9 cellular contexts compared by ENCODE assay signal in the genomic region with DNA sequence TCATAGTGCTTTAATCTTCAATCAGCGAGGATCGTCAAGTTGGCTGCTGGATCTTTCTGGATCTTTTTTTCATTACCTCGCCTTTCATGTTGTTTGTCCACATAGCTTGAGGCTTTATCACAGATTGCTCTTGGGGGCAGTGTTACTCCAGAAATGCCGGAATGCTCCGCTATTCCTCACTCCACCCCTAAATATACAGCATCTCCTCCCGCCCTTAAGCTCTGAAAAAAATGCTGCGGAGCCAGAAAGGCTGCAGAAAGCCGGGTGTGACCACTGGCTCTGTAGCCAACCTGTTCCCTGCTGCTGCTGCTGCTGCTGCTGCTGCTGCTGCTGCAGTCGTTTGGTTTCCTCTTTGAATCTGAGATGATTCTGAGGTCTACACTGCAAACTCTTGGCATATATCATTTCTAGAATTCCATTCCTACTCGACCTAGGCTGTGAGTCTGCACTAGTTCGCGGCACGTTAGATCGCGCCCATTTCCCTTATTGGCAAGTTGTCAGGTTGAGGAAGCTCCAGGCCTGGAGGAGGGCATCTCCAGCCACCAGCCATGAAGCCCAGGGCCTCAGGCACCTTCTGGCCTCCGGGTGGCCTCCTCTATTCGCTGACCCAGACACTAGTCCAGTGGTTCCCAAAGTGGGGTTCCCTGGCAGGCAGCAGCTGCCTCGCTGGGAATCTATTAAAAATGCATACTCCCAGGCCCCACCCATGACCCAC. TPM values are rescaled to one million over a fixed set of nuclear protein-coding genes. Genes with fewer than 3 reads are reported as not detected.
DNase-seq lines count a peak whose midpoint lies in the region; ATAC-seq and TF ChIP-seq lines count a peak whose summit lies in the region.
"Had no signal": no experiment of that assay in that cellular context is flagged by ENCODE, and none has a peak within 500 bp of the region (broad histone marks: within the 10 kb centered on the region; RNA-seq: fewer than 3 reads in every experiment).

No MANE protein-coding gene starts in this region.

- peak overlapping the region; percentile 65 for H2AFZ ChIP-seq in MM.1S (ENCODE audit: low read length)
- H2AFZ ChIP-seq in SK-N-SH (ENCODE audit: low read depth): no peak overlapping the region

- no peaks in the 10 kb centered on the region; the same call in 1 of the 2 replicates for H3F3A ChIP-seq in MM.1S (ENCODE audit: insufficient read depth, low read length)
- H3F3A ChIP-seq in SK-N-SH (replicated peaks; ENCODE audit: insufficient read depth): no peaks in the 10 kb centered on the region

- ATAC-seq in GM21447 (IDR thresholded peaks at IDR 0.05; ENCODE audit: unreplicated experiment): peak; percentile 66
- peak; percentile 94 to 98 for ATAC-seq in upper lobe of left lung (ENCODE audit: low FRiP score in 2 of 2)

- H3K4me1 ChIP-seq in MM.1S (ENCODE audit: low read length) (peaks cover 9% of the 10 kb centered on the region), SK-N-SH (ENCODE audit: control insufficient read depth in 1 of 2, insufficient read depth in 2 of 2, low read depth in 1 of 2, low read length in 1 of 2) (peaks cover 0 to 3% of the 10 kb centered on the region in 2 experiments; a peak in 1 of 4 replicates), upper lobe of left lung (peaks cover 4 to 5% (median 5%) of the 10 kb centered on the region in 4 donors)

- H3K27me3 ChIP-seq in MM.1S (replicated peaks; ENCODE audit: insufficient read depth, low read length) (no peaks in the 10 kb centered on the region), SK-N-SH (ENCODE audit: insufficient read depth) (0 out of 2 replicates have a peak, but pooled peaks cover 6% of the 10 kb centered on the region), upper lobe of left lung (no peaks in the 10 kb centered on the region)

- TF ChIP-seq EP300 in SK-N-SH (IDR thresholded peaks at IDR 0.05; ENCODE audit: borderline replicate concordance in 1 of 2, low read depth in 1 of 2, low read length in 1 of 2) (peak in 1 of 2 experiments; percentile 44; a peak in 1 of 4 replicates), upper lobe of left lung (IDR thresholded peaks at IDR 0.05) (no peak)

- POLR2A ChIA-PET in SK-N-SH (lab: Yijun Ruan, JAX): interaction anchor here (0.8 kb wide), 1 partner anchor 106 kb away, joined by 3 read pairs; no protein-coding TSS in a partner anchor

- H3K36me3 Mint-ChIP-seq in activated naive CD8-positive, alpha-beta T cell treated with anti-CD3 and anti-CD28 coated beads for 36 hours: no peaks in the 10 kb centered on the region
- no peaks in the 10 kb centered on the region for H3K36me3 Mint-ChIP-seq in glutamatergic neuron (ENCODE audit: unreplicated experiment)
- H3K36me3 Mint-ChIP-seq: activated naive CD8-positive, alpha-beta T cell had no signal

- H3K9me2 ChIP-seq in MM.1S (replicated peaks; ENCODE audit: insufficient read depth, low read length) (no peaks in the 10 kb centered on the region), SK-N-SH (no peaks in the 10 kb centered on the region)

- H3K79me2 ChIP-seq in MM.1S (ENCODE audit: low read length) (no peaks in the 10 kb centered on the region), SK-N-SH (ENCODE audit: insufficient read depth) (no peaks in the 10 kb centered on the region)

- no peak overlapping the region for H3K4me3 Mint-ChIP-seq in activated naive CD8-positive, alpha-beta T cell treated with anti-CD3 and anti-CD28 coated beads for 36 hours
- H3K4me3 Mint-ChIP-seq in glutamatergic neuron (ENCODE audit: unreplicated experiment): no peak overlapping the region
- H3K4me3 Mint-ChIP-seq: activated naive CD8-positive, alpha-beta T cell had no signal

- H3K9me3 Mint-ChIP-seq in activated naive CD8-positive, alpha-beta T cell treated with anti-CD3 and anti-CD28 coated beads for 36 hours: no peaks in the 10 kb centered on the region
- H3K9me3 Mint-ChIP-seq in glutamatergic neuron (ENCODE audit: unreplicated experiment): no peaks in the 10 kb centered on the region

- H3K27ac Mint-ChIP-seq in activated naive CD8-positive, alpha-beta T cell treated with anti-CD3 and anti-CD28 coated beads for 36 hours: no peak overlapping the region
- peak overlapping the region; percentile 62 for H3K27ac Mint-ChIP-seq in glutamatergic neuron (ENCODE audit: unreplicated experiment)
- H3K27ac Mint-ChIP-seq: activated naive CD8-positive, alpha-beta T cell had no signal

- peak overlapping the region; percentile 63 for H3K4me2 ChIP-seq in MM.1S (ENCODE audit: low read depth, low read length)
- H3K4me2 ChIP-seq in SK-N-SH: peak overlapping the region; percentile 41; the same call in 1 of the 2 replicates

- TF ChIP-seq CTCF in MM.1S (IDR thresholded peaks at IDR 0.05; ENCODE audit: low read length): peak; percentile 45
- peak; percentile 70 for TF ChIP-seq CTCF in SK-N-SH (IDR thresholded peaks at IDR 0.05)
- no peak for TF ChIP-seq CTCF in glutamatergic neuron (IDR thresholded peaks at IDR 0.05; ENCODE audit: partially characterized antibody, unreplicated experiment)
- peak in 5 of 6 experiments; percentile 32 to 65 (median 47) for TF ChIP-seq CTCF in upper lobe of left lung (IDR thresholded peaks at IDR 0.05)

- H3K9me3 ChIP-seq in MM.1S (replicated peaks; ENCODE audit: insufficient read depth, low read length): no peaks in the 10 kb centered on the region
- H3K9me3 ChIP-seq in SK-N-SH: no peaks in the 10 kb centered on the region
- H3K9me3 ChIP-seq in upper lobe of left lung: no peaks in the 10 kb centered on the region

- intact Hi-C loops in posterior cingulate gyrus (cut with DNase I): no loop called here

- peaks cover 5% of the 10 kb centered on the region for H3K4me1 Mint-ChIP-seq in activated naive CD8-positive, alpha-beta T cell treated with anti-CD3 and anti-CD28 coated beads for 36 hours
- H3K4me1 Mint-ChIP-seq in glutamatergic neuron (ENCODE audit: low read depth, unreplicated experiment): no peaks in the 10 kb centered on the region

- peak overlapping the region; percentile 60; the same call in 1 of the 2 replicates for H3K27ac ChIP-seq in MM.1S (ENCODE audit: low read length)
- no peak overlapping the region for H3K27ac ChIP-seq in SK-N-SH (ENCODE audit: low read depth in 2 of 2, low read length in 1 of 2)
- peak overlapping the region in 1 of 4 donors; percentile 44 for H3K27ac ChIP-seq in upper lobe of left lung

- H3K4me3 ChIP-seq in MM.1S (ENCODE audit: low read length): peak overlapping the region; percentile 37
- H3K4me3 ChIP-seq in SK-N-SH (ENCODE audit: low read depth in 2 of 2, low read length in 1 of 2): peak overlapping the region in 1 of 2 experiments; percentile 40; a peak in 2 of 4 replicates
- peak overlapping the region in 1 of 4 donors; percentile 8 for H3K4me3 ChIP-seq in upper lobe of left lung

- CTCF ChIA-PET in SK-N-SH (lab: Yijun Ruan, JAX): interaction anchor here (0.7 to 1.6 kb wide), 11 partner anchors 15 to 1246 kb away, joined by 3 to 8 read pairs (median 3); a partner anchor contains a TSS

- WGBS in SK-N-SH (ENCODE audit: low lambda C conversion rate): 24% methylated on average over 15 of the region's 18 CpGs
- WGBS in upper lobe of left lung, 2 donors: 0 to 34% methylated on average over 5 to 18 of the region's 18 CpGs

- H3K9ac ChIP-seq in MM.1S (ENCODE audit: low read length): no peak overlapping the region
- no peak overlapping the region for H3K9ac ChIP-seq in SK-N-SH

- peak; percentile 90 for TF ChIP-seq RAD21 in SK-N-SH (IDR thresholded peaks at IDR 0.05; ENCODE audit: low read length)

- H4K20me1 ChIP-seq in MM.1S (ENCODE audit: insufficient read depth, low read length) (no peaks in the 10 kb centered on the region), SK-N-SH (ENCODE audit: insufficient read depth) (no peaks in the 10 kb centered on the region)

- no peak for TF ChIP-seq POLR2A in upper lobe of left lung (IDR thresholded peaks at IDR 0.05)

- no peaks in the 10 kb centered on the region for H3K27me3 Mint-ChIP-seq in activated naive CD8-positive, alpha-beta T cell treated with anti-CD3 and anti-CD28 coated beads for 36 hours
- peaks cover 4% of the 10 kb centered on the region for H3K27me3 Mint-ChIP-seq in glutamatergic neuron (ENCODE audit: unreplicated experiment)
- H3K27me3 Mint-ChIP-seq: activated naive CD8-positive, alpha-beta T cell had no signal

- H3K36me3 ChIP-seq in MM.1S (replicated peaks; ENCODE audit: insufficient read depth, low read length) (no peaks in the 10 kb centered on the region), SK-N-SH (replicated peaks in 1 of 2; ENCODE audit: control insufficient read depth in 1 of 2, insufficient read depth in 2 of 2, low read length in 1 of 2) (no peaks in the 10 kb centered on the region), upper lobe of left lung (no peaks in the 10 kb centered on the region)

- DNase-seq in COLO668 (lab: John Stamatoyannopoulos, UW; ENCODE audit: unreplicated experiment) (peak; percentile 68), MM.1S (peak; percentile 88), SK-N-SH (peak; percentile 84), glutamatergic neuron (peak; percentile 75), posterior cingulate gyrus (peak; percentile 57 to 95 (median 68)), upper lobe of left lung (peak in 1 of 2 donors; percentile 78)
- DNase-seq in activated naive CD8-positive, alpha-beta T cell treated with anti-CD3 and anti-CD28 coated beads for 36 hours: peak; percentile 69

TF ChIP-seq in SK-N-SH, 30 proteins besides CTCF, POLR2A, EP300 and RAD21 (continues in another document):
- peak; percentile 65 for TF ChIP-seq SMC3 (IDR thresholded peaks at IDR 0.05; ENCODE audit: low read depth, low read length)
- TF ChIP-seq, protein P1, sequence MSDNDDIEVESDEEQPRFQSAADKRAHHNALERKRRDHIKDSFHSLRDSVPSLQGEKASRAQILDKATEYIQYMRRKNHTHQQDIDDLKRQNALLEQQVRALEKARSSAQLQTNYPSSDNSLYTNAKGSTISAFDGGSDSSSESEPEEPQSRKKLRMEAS (IDR thresholded peaks at IDR 0.05; ENCODE audit: low read depth): no peak

RNA-seq across cellular contexts. Expression of a gene that starts 34.2 kb away (rescaled TPM):
- 58.0 and 101 TPM in 2 replicates for polyA plus RNA-seq in SK-N-SH (2012; rRNA removed)
- polyA plus RNA-seq in SK-N-SH (2012; cell fraction: cytosol; rRNA removed): 30.9 and 62.0 TPM in 2 replicates
- polyA plus RNA-seq in SK-N-SH (2012; cell fraction: nucleus; rRNA removed): 223 and 292 TPM in 2 replicates
- total RNA-seq in activated naive CD8-positive, alpha-beta T cell treated with anti-CD3 and anti-CD28 coated beads for 36 hours: 10 to 100 TPM; 32.6 to 40.6 TPM
- 70.4 TPM for total RNA-seq in glutamatergic neuron (ENCODE audit: unreplicated experiment)
- 100 to 1,000 TPM in 5 of 6 donors, 10 to 100 TPM in 1; 71.2 to 185 (median 141) TPM for total RNA-seq in upper lobe of left lung

RNA-seq across cellular contexts. Expression of a gene that starts 52.1 kb away (rescaled TPM):
- polyA plus RNA-seq in SK-N-SH (2012; rRNA removed): 0.24 and 0.30 TPM in 2 replicates
- polyA plus RNA-seq in SK-N-SH (2012; cell fraction: cytosol; rRNA removed): 0.06 and 0.14 TPM in 2 replicates
- polyA plus RNA-seq in SK-N-SH (2012; cell fraction: nucleus; rRNA removed): 0.81 and 1.1 TPM in 2 replicates
- 10 to 100 TPM; 87.8 to 89.8 TPM for total RNA-seq in activated naive CD8-positive, alpha-beta T cell treated with anti-CD3 and anti-CD28 coated beads for 36 hours
- total RNA-seq in glutamatergic neuron (ENCODE audit: unreplicated experiment): 2.6 TPM
- 10 to 100 TPM; 11.7 to 46.0 (median 33.9) TPM for total RNA-seq in upper lobe of left lung

RNA-seq across cellular contexts. Expression of a gene that starts 57.2 kb away (rescaled TPM):
- polyA plus RNA-seq in SK-N-SH (2012; rRNA removed): 183 and 222 TPM in 2 replicates
- polyA plus RNA-seq in SK-N-SH (2012; cell fraction: cytosol; rRNA removed): 199 and 242 TPM in 2 replicates
- 192 and 277 TPM in 2 replicates for polyA plus RNA-seq in SK-N-SH (2012; cell fraction: nucleus; rRNA removed)
- total RNA-seq in activated naive CD8-positive, alpha-beta T cell treated with anti-CD3 and anti-CD28 coated beads for 36 hours: 100 to 1,000 TPM; 255 to 258 TPM
- 294 TPM for total RNA-seq in glutamatergic neuron (ENCODE audit: unreplicated experiment)
- total RNA-seq in upper lobe of left lung: 100 to 1,000 TPM; 129 to 486 (median 187) TPM
